8 cellular contexts compared by ENCODE assay signal in the genomic region with DNA sequence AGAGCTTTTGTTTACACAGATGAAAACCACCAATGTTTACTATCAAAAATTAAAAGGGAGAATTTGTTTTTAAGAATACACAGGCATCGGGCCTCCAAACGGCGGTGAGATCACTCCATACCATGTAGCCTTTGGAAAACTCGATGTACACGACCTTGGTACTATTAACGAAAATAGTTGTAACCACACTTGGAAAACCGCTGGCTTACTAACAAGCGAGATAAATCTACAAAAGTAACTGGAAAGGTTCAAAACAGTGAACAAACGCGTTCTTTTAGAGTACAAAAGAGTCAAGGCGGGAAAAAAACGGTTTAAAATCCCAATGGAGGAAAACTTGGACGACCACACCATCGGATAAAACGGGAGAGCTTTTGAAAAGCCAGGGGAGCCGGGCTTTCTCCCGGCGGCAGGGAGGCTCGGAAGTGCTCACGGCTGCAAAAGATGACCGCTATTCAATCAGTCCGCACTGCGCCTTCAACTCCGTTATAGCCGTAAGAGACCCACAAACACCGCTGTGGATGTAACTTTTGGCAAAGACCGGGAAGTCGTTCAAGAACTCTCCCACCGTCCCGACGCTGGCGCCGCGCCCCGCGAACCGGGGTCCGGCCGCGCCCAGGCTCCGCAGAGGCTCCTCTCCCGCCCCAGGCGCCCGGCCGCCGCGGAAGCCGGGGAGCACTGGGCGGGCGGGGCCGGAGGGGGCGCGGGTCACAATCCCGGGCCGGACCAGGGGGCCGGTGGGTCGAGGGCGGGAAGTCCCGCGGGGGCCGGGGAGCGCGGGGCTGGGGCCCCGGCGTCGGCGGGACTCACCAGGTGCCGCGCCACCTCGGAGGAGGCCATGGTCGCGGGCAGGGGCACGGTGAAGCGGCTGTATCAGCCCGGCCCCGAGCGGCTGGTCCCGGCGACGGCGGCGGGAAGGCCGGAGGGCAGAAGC. TPM values are rescaled to one million over a fixed set of nuclear protein-coding genes. Genes with fewer than 3 reads are reported as not detected.
A peak's percentile ranks its signal among the peaks of the same experiment; 100 is the strongest.
DNase-seq lines count a peak whose midpoint lies in the region; ATAC-seq and TF ChIP-seq lines count a peak whose summit lies in the region.

No MANE protein-coding gene starts in this region.

- peak overlapping the region; percentile 91 for H3K14ac ChIP-seq in trophoblast cell (ENCODE audit: low read length)

- peak overlapping the region; percentile 77 for H4K8ac ChIP-seq in trophoblast cell (ENCODE audit: low read depth, low read length)

- ATAC-seq in GM21360 (IDR thresholded peaks at IDR 0.05; ENCODE audit: unreplicated experiment) (peak; percentile 26), left ventricle myocardium superior (peak; percentile 61)

- H3K27me3 ChIP-seq in HUES48 (ENCODE audit: control insufficient read depth, insufficient read depth, low read length) (peaks cover 19% of the 10 kb centered on the region), adipocyte (replicated peaks; ENCODE audit: control insufficient read depth, insufficient read depth, low read length) (no peaks in the 10 kb centered on the region), trophoblast cell (ENCODE audit: insufficient read depth, low read length) (no peaks in the 10 kb centered on the region)

- no peaks in the 10 kb centered on the region for H3K9me3 ChIP-seq in HUES48 (ENCODE audit: control insufficient read depth, insufficient read depth, low read length)
- H3K9me3 ChIP-seq in adipocyte (ENCODE audit: control insufficient read depth, low read length) = no peaks in the 10 kb centered on the region
- no peaks in the 10 kb centered on the region for H3K9me3 ChIP-seq in trophoblast cell (ENCODE audit: insufficient read depth, low read depth, low read length)

- peak overlapping the region; percentile 77 for H2AK5ac ChIP-seq in trophoblast cell (ENCODE audit: low read length)

- H3K79me2 ChIP-seq in trophoblast cell (ENCODE audit: control insufficient read depth, insufficient read depth, low read length, poor library complexity) = peaks cover 28% of the 10 kb centered on the region

- H2BK120ac ChIP-seq in trophoblast cell (ENCODE audit: insufficient read depth, low read length, poor library complexity) = peak overlapping the region; percentile 82

- H2BK12ac ChIP-seq in trophoblast cell (ENCODE audit: low read length) = no peak overlapping the region

- peak overlapping the region; percentile 88 for H3K9ac ChIP-seq in HUES48 (ENCODE audit: low read depth, low read length)
- peak overlapping the region; percentile 98 for H3K9ac ChIP-seq in adipocyte (ENCODE audit: low read length)
- H3K9ac ChIP-seq in trophoblast cell (ENCODE audit: low read length) = peak overlapping the region; percentile 82

- H3K18ac ChIP-seq in trophoblast cell (ENCODE audit: low read length) = peak overlapping the region; percentile 88

- peak overlapping the region; percentile 95 for H3K4me3 ChIP-seq in HUES48 (ENCODE audit: low read depth, low read length)
- peak overlapping the region; percentile 92 for H3K4me3 ChIP-seq in adipocyte (ENCODE audit: low read length)
- H3K4me3 ChIP-seq in trophoblast cell (ENCODE audit: low read depth, low read length) = peak overlapping the region; percentile 89

- no peak for TF ChIP-seq CTCF in GM13976 (IDR thresholded peaks at IDR 0.05; ENCODE audit: borderline replicate concordance, control extremely low read depth, extremely low read depth, insufficient read depth, missing control alignments)

- in situ Hi-C loops in GM13976 (cut with MboI; ENCODE audit: low sequenced_read_pairs, unreplicated experiment) = no loop called here

- peak overlapping the region; percentile 55 for H4K12ac ChIP-seq in trophoblast cell (ENCODE audit: low read depth, low read length)

- no peak overlapping the region for H3K23ac ChIP-seq in trophoblast cell (ENCODE audit: low read length)

- H2AFZ ChIP-seq in trophoblast cell (ENCODE audit: insufficient read depth, low read length, poor library complexity) = no peak overlapping the region

- peak overlapping the region; percentile 96 for H3K4ac ChIP-seq in trophoblast cell (ENCODE audit: low read depth, low read length)

- H4K91ac ChIP-seq in trophoblast cell (ENCODE audit: low read depth, low read length) = peak overlapping the region; percentile 92

- H3K36me3 ChIP-seq in HUES48 (ENCODE audit: control insufficient read depth, insufficient read depth, low read length) (no peaks in the 10 kb centered on the region), adipocyte (ENCODE audit: control insufficient read depth, insufficient read depth, low read length, severe bottlenecking) (no peaks in the 10 kb centered on the region), trophoblast cell (ENCODE audit: control insufficient read depth in 1 of 2, insufficient read depth in 2 of 2, low read length in 2 of 2) (no peaks in the 10 kb centered on the region)

- H2BK5ac ChIP-seq in trophoblast cell (ENCODE audit: low read depth, low read length, poor library complexity) = peak overlapping the region; percentile 80

- peaks cover 26% of the 10 kb centered on the region for H3K4me1 ChIP-seq in HUES48 (ENCODE audit: control insufficient read depth, insufficient read depth, low read length)
- peaks cover 52% of the 10 kb centered on the region for H3K4me1 ChIP-seq in adipocyte (ENCODE audit: control insufficient read depth, insufficient read depth, low read length)
- peaks cover 3 to 8% of the 10 kb centered on the region in 2 experiments for H3K4me1 ChIP-seq in trophoblast cell (ENCODE audit: control insufficient read depth in 1 of 2, insufficient read depth in 2 of 2, low read length in 2 of 2)

- H3K27ac ChIP-seq in HUES48 (ENCODE audit: low read depth, low read length) (peak overlapping the region; percentile 98), trophoblast cell (ENCODE audit: low read depth, low read length) (peak overlapping the region; percentile 99)

- intact Hi-C loops in left ventricle myocardium superior (cut with micrococcal nuclease) = no loop called here

- peaks cover 30% of the 10 kb centered on the region for H3K79me1 ChIP-seq in trophoblast cell (ENCODE audit: low read length)

- DNase-seq in COR-L47 (lab: John Stamatoyannopoulos, UW) (peak; percentile 39), adipocyte (ENCODE audit: low read depth) (peak; percentile 81), left ventricle myocardium superior (peak; percentile 86), trophoblast cell (peak; percentile 43 to 66), GM13976 (ENCODE audit: low spot score) (no peak), NCI-H1930 (lab: John Stamatoyannopoulos, UW) (no peak)

- no CpG with 5 or more reads among the region's 83 CpGs for WGBS in trophoblast cell (ENCODE audit: extremely low coverage, insufficient coverage, insufficient read length)

- H3K4me2 ChIP-seq in trophoblast cell (ENCODE audit: low read length) = peak overlapping the region; percentile 61

RNA-seq across cellular contexts. Expression of a gene that starts 0.5 kb away (rescaled TPM):
- 46.8 TPM for total RNA-seq in left ventricle myocardium superior
- polyA plus RNA-seq in trophoblast cell (2013) = 109 and 116 TPM in 2 replicates

RNA-seq across cellular contexts. Expression of a gene that starts 0.9 kb away (rescaled TPM):
- total RNA-seq in left ventricle myocardium superior = 2.5 TPM
- polyA plus RNA-seq in trophoblast cell (2013) = 28.1 and 29.3 TPM in 2 replicates

Comparison
In these comparisons a context has a peak if more than half of its experiments do, and no peak if none do; other contexts are left out.
1. DNase-seq: peak in COR-L47 (single experiment), adipocyte (single experiment), left ventricle myocardium superior (single experiment) and trophoblast cell (2 of 2); none in GM13976 (single experiment) and NCI-H1930 (0 of 2).
2. Peak in every context shown above with its lines, with median percentiles within 50 percentile points of each other: H3K4me3 ChIP-seq and H3K9ac ChIP-seq.